26 cellular contexts compared by ENCODE assay signal in genomic region chr3:52167240-52167639, GRCh38. TPM values are rescaled to one million over a fixed set of nuclear protein-coding genes. Genes with fewer than 3 reads are reported as not detected.
DNase-seq lines count a peak whose midpoint lies in the region; FAIRE-seq and TF ChIP-seq lines count a peak whose summit lies in the region.
"Had no signal": no experiment of that assay in that cellular context is flagged by ENCODE, and none has a peak within 500 bp of the region (broad histone marks: within the 10 kb centered on the region; RNA-seq: fewer than 3 reads in every experiment).

No MANE protein-coding gene starts in this region.

- H3K9ac ChIP-seq in H1 (replicated peaks in 1 of 4; ENCODE audit: extremely low read depth in 1 of 4, low read depth in 3 of 4, low read length in 3 of 4): no peak overlapping the region; a peak in 1 of 7 replicates
- H3K9ac ChIP-seq: BLaER1 treated with 17β-estradiol and CSF1 and Interleukin-3, amounts not matched to agents 10 nM and 100 nM had no signal

- no peaks in the 10 kb centered on the region for H3K79me1 ChIP-seq in H1 (ENCODE audit: low read depth, low read length)

- H3K18ac ChIP-seq in H1 (ENCODE audit: extremely low read depth, low read length): no peak overlapping the region

- peak overlapping the region; percentile 19; the same call in 1 of the 2 replicates for H2BK15ac ChIP-seq in H1 (ENCODE audit: low read length)

- no peak overlapping the region for H3K4ac ChIP-seq in H1 (replicated peaks; ENCODE audit: insufficient read length, low read depth, low read length)

- H2BK12ac ChIP-seq in H1 (ENCODE audit: low read depth, low read length): peak overlapping the region; percentile 52; the same call in 1 of the 2 replicates

- TF ChIP-seq RAD21 in H1 (IDR thresholded peaks at IDR 0.05 in 1 of 2, conservative IDR thresholded peaks at IDR 0.05 in 1 of 2; ENCODE audit: low read depth in 2 of 2, low read length in 2 of 2): no peak

- 46% methylated on average over 9 of the region's 9 CpGs; no CpG with 5 or more reads in 1 of the 2 experiments for WGBS in H1 (ENCODE audit: extremely low coverage in 1 of 2, insufficient coverage in 1 of 2, insufficient read length in 1 of 2, insufficient replicate concordance in 2 of 2, low coverage in 1 of 2, low lambda C conversion rate in 2 of 2, missing lambda C conversion rate in 1 of 2), 2 experiments

- FAIRE-seq in H1 (lab: Jason Lieb, UNC): peak; percentile 88
- FAIRE-seq: GM12878, HepG2, RCC 7860 had no signal

- no peaks in the 10 kb centered on the region for H3K79me2 ChIP-seq in H1 (ENCODE audit: control insufficient read depth in 1 of 2, insufficient read depth in 2 of 2, low read length in 2 of 2)

- no peaks in the 10 kb centered on the region; a peak in 2 of 7 replicates for H3K27me3 ChIP-seq in H1 (replicated peaks in 1 of 4; ENCODE audit: control insufficient read depth in 3 of 4, extremely low read depth in 1 of 4, insufficient read depth in 3 of 4, low read length in 3 of 4)
- H3K27me3 ChIP-seq: BLaER1 treated with 17β-estradiol and CSF1 and Interleukin-3, amounts not matched to agents 10 nM and 100 nM had no signal

- DNase-seq in ELF-1 (ENCODE audit: low read depth, low spot score) (peak; percentile 16), NCI-H526 (lab: John Stamatoyannopoulos, UW) (peak; percentile 19 to 65), H1 (ENCODE audit: low read depth in 1 of 2, low spot score in 2 of 2) (peak in 1 of 2 experiments; percentile 54), iPS-NIHi11 (ENCODE audit: low spot score) (peak; percentile 50), cerebellum (ENCODE audit: low spot score) (no peak), NCI-H748 (lab: John Stamatoyannopoulos, UW; ENCODE audit: unreplicated experiment) (no peak)
- no peak for DNase-seq in activated T-cell treated with anti-CD3 and anti-CD28 coated beads, Interleukin-2, amount 50 U/mL, for 24 hours
- no peak for DNase-seq in activated CD8-positive, alpha-beta memory T cell treated with anti-CD3 and anti-CD28 coated beads for 24 hours
- DNase-seq: 8988T; Caco-2; CD4-positive, alpha-beta memory T cell; DMS 273 treated with DMSO at 0.1 percent for 48 hours; DMS79 treated with DMSO at 0.1 percent for 48 hours; HCEC 1CT; KBM-7; NCI-H1105; NCI-H1694; NCI-H2081 treated with DMSO at 0.1 percent for 48 hours; NCI-H2171 treated with DMSO at 0.1 percent for 48 hours; NCI-H748 treated with DMSO at 0.1 percent for 48 hours; OCI-M1 had no signal

- H3K4me3 ChIP-seq in H1 (ENCODE audit: extremely low read depth in 1 of 4, insufficient read depth in 2 of 4, low read depth in 3 of 4, low read length in 4 of 4): peak overlapping the region in 1 of 4 experiments; percentile 22; a peak in 2 of 8 replicates
- H3K4me3 ChIP-seq: BLaER1 treated with 17β-estradiol and CSF1 and Interleukin-3, amounts not matched to agents 10 nM and 100 nM; GM12878 had no signal

- H3K56ac ChIP-seq in H1 (replicated peaks; ENCODE audit: insufficient read length, low read depth, low read length): no peak overlapping the region

- H3K23me2 ChIP-seq in H1 (ENCODE audit: low read depth, low read length): no peaks in the 10 kb centered on the region

- no peak for TF ChIP-seq POLR2A in H1 (IDR thresholded peaks at IDR 0.05; ENCODE audit: control extremely low read depth in 1 of 2, low read depth in 2 of 2, low read length in 2 of 2)

- no peak overlapping the region; the same call in 1 of the 2 replicates for H3K27ac ChIP-seq in H1 (ENCODE audit: low read depth, low read length)
- H3K27ac ChIP-seq: BLaER1 treated with 17β-estradiol and CSF1 and Interleukin-3, amounts not matched to agents 10 nM and 100 nM had no signal

- no peak for TF ChIP-seq EP300 in H1 (IDR thresholded peaks at IDR 0.05; ENCODE audit: borderline replicate concordance in 1 of 2, low read depth in 2 of 2, low read length in 2 of 2)

- H4K5ac ChIP-seq in H1 (ENCODE audit: insufficient read length, low read depth, low read length): no peak overlapping the region

- no peak overlapping the region for H2AK5ac ChIP-seq in H1 (ENCODE audit: low read depth, low read length)

- no peak overlapping the region for H3K14ac ChIP-seq in H1 (ENCODE audit: insufficient read length)

- no peak overlapping the region for H2BK120ac ChIP-seq in H1 (replicated peaks; ENCODE audit: low read depth, low read length)

- no peaks in the 10 kb centered on the region for H3K36me3 Mint-ChIP-seq in activated T-cell treated with anti-CD3 and anti-CD28 coated beads, Interleukin-2, amount 50 U/mL, for 24 hours (ENCODE audit: low read depth)
- H3K36me3 Mint-ChIP-seq: CD4-positive, alpha-beta memory T cell had no signal

- no peak overlapping the region for H3K27ac Mint-ChIP-seq in activated T-cell treated with anti-CD3 and anti-CD28 coated beads, Interleukin-2, amount 50 U/mL, for 24 hours
- H3K27ac Mint-ChIP-seq: CD4-positive, alpha-beta memory T cell; T-helper 1 cell treated with Interleukin-12 subunit alpha and Interleukin-12 subunit beta and Interleukin-4 antibody, amounts not matched to agents 30 μg/mL and 1 μg/mL, for 36 hours had no signal

- no peak for TF ChIP-seq CTCF in H1 (IDR thresholded peaks at IDR 0.05; ENCODE audit: control extremely low read depth in 1 of 3, insufficient read depth in 1 of 3, low read depth in 1 of 3, low read length in 3 of 3)

- H3K36me3 ChIP-seq in H1 (ENCODE audit: control insufficient read depth in 2 of 4, insufficient read depth in 4 of 4, low read length in 3 of 4): no peaks in the 10 kb centered on the region
- H3K36me3 ChIP-seq: BLaER1 treated with 17β-estradiol and CSF1 and Interleukin-3, amounts not matched to agents 10 nM and 100 nM had no signal

- peaks cover 2 to 8% (median 6%) of the 10 kb centered on the region in 4 experiments; a peak in 5 of 7 replicates for H3K4me1 ChIP-seq in H1 (replicated peaks in 1 of 4; ENCODE audit: control insufficient read depth in 3 of 4, insufficient read depth in 4 of 4, low read length in 3 of 4)
- H3K4me1 ChIP-seq: Caco-2 had no signal

- no peak overlapping the region for H4K8ac ChIP-seq in H1 (ENCODE audit: extremely low read depth, insufficient read depth, low read length)

- no peaks in the 10 kb centered on the region for H3K9me3 Mint-ChIP-seq in activated T-cell treated with anti-CD3 and anti-CD28 coated beads, Interleukin-2, amount 50 U/mL, for 24 hours
- H3K9me3 Mint-ChIP-seq: T-helper 1 cell treated with Interleukin-12 subunit alpha and Interleukin-12 subunit beta and Interleukin-4 antibody, amounts not matched to agents 30 μg/mL and 1 μg/mL, for 36 hours had no signal

- no peak overlapping the region for H4K91ac ChIP-seq in H1 (replicated peaks; ENCODE audit: insufficient read length, low read length)

- H3K4me1 Mint-ChIP-seq in activated T-cell treated with anti-CD3 and anti-CD28 coated beads, Interleukin-2, amount 50 U/mL, for 24 hours (ENCODE audit: low read depth): peaks cover 4% of the 10 kb centered on the region
- H3K4me1 Mint-ChIP-seq: CD4-positive, alpha-beta memory T cell had no signal

- H2BK20ac ChIP-seq in H1 (ENCODE audit: low read length): 0 out of 2 replicates have a peak overlapping the region, but pooled peaks have one; percentile 98

- POLR2A ChIA-PET in H1 (lab: Charles Lee; ENCODE audit: partially characterized antibody): interaction anchor here (0.6 to 1.2 kb wide), 4 partner anchors 13 to 152 kb away, joined by 3 to 8 read pairs (median 5); partner anchors contain the start of gene POC1A

- 0 out of 2 replicates have a peak overlapping the region, but pooled peaks have one; percentile 55 for H2AFZ ChIP-seq in H1 (ENCODE audit: low read length)

- no peaks in the 10 kb centered on the region for H3K27me3 Mint-ChIP-seq in activated T-cell treated with anti-CD3 and anti-CD28 coated beads, Interleukin-2, amount 50 U/mL, for 24 hours

- H2BK5ac ChIP-seq in H1 (ENCODE audit: low read depth, low read length): peak overlapping the region; percentile 4; the same call in 1 of the 2 replicates

- H3K4me3 Mint-ChIP-seq in activated T-cell treated with anti-CD3 and anti-CD28 coated beads, Interleukin-2, amount 50 U/mL, for 24 hours: no peak overlapping the region
- H3K4me3 Mint-ChIP-seq: CD4-positive, alpha-beta memory T cell; T-helper 1 cell treated with Interleukin-12 subunit alpha and Interleukin-12 subunit beta and Interleukin-4 antibody, amounts not matched to agents 30 μg/mL and 1 μg/mL, for 36 hours had no signal

- peaks cover 4 to 12% of the 10 kb centered on the region in 2 experiments; a peak in 2 of 4 replicates for H3K9me3 ChIP-seq in H1 (ENCODE audit: insufficient read depth in 2 of 2, low read depth in 1 of 2, low read length in 1 of 2)
- H3K9me3 ChIP-seq: Caco-2 had no signal

- peak overlapping the region; percentile 4 to 60; a peak in 2 of 4 replicates for H3K4me2 ChIP-seq in H1 (ENCODE audit: insufficient read depth in 1 of 2, low read depth in 2 of 2, low read length in 2 of 2)
- H3K4me2 ChIP-seq: BLaER1 treated with 17β-estradiol and CSF1 and Interleukin-3, amounts not matched to agents 10 nM and 100 nM had no signal

- CTCF ChIA-PET in H1 (lab: Charles Lee; ENCODE audit: partially characterized antibody): interaction anchor here (0.5 to 1.6 kb wide), 8 partner anchors 15 to 314 kb away, joined by 3 to 7 read pairs (median 4); no protein-coding TSS in a partner anchor

- no peak overlapping the region for H3K23ac ChIP-seq in H1 (ENCODE audit: insufficient read length)

- no peaks in the 10 kb centered on the region for H4K20me1 ChIP-seq in H1 (replicated peaks in 1 of 2; ENCODE audit: control insufficient read depth in 1 of 2, insufficient read depth in 2 of 2, low read length in 2 of 2)
- H4K20me1 ChIP-seq: BLaER1 treated with 17β-estradiol and CSF1 and Interleukin-3, amounts not matched to agents 10 nM and 100 nM had no signal

RNA-seq across cellular contexts. Expression of gene POC1A, which starts 13.0 kb away (rescaled TPM):
- 35.7 and 39.2 TPM in 2 replicates for total RNA-seq in H1 (2021; fragmentation: NEBNext Ultra II Directional; extraction: Animal tissue kit (Norgen Biotek cat#: 25700))
- polyA plus RNA-seq in H1 (2011; rRNA removed): 35.7 and 44.9 TPM in 2 replicates
- 44.8 TPM for polyA plus RNA-seq in H1 (2011; cell fraction: cytosol; rRNA removed)
- polyA plus RNA-seq in H1 (2011; cell fraction: nucleus; rRNA removed): 74.4 TPM
- 31.0 to 42.0 TPM (median 39.4 TPM) in 4 replicates for polyA plus RNA-seq in H1 (2012, experiment 1 of 2)
- polyA plus RNA-seq in H1 (2012, experiment 2 of 2): 47.6 TPM
- polyA plus RNA-seq in H1 (2013, experiment 1 of 2): 18.4 TPM
- 19.2 TPM for polyA plus RNA-seq in H1 (2013, experiment 2 of 2)
- 67.4 and 73.9 TPM in 2 replicates for polyA minus RNA-seq in H1 (2011; rRNA and poly(A)+ RNA removed)
- 26.2 TPM for polyA minus RNA-seq in H1 (2011; cell fraction: cytosol; rRNA and poly(A)+ RNA removed)
- polyA minus RNA-seq in H1 (2011; cell fraction: nucleus; rRNA and poly(A)+ RNA removed): 40.2 TPM
- total RNA-seq in cerebellum: 4.2 TPM

RNA-seq across cellular contexts. Expression of gene ALAS1, which starts 30.7 kb away (rescaled TPM):
- 45.2 and 45.9 TPM in 2 replicates for total RNA-seq in H1 (2021; fragmentation: NEBNext Ultra II Directional; extraction: Animal tissue kit (Norgen Biotek cat#: 25700))
- 84.4 and 87.7 TPM in 2 replicates for polyA plus RNA-seq in H1 (2011; rRNA removed)
- polyA plus RNA-seq in H1 (2011; cell fraction: cytosol; rRNA removed): 64.0 TPM
- polyA plus RNA-seq in H1 (2011; cell fraction: nucleus; rRNA removed): 66.4 TPM
- polyA plus RNA-seq in H1 (2012, experiment 1 of 2): 57.7 to 63.5 TPM (median 60.7 TPM) in 4 replicates
- 49.0 TPM for polyA plus RNA-seq in H1 (2012, experiment 2 of 2)
- polyA plus RNA-seq in H1 (2013, experiment 1 of 2): 34.1 TPM
- polyA plus RNA-seq in H1 (2013, experiment 2 of 2): 31.3 TPM
- 57.3 and 64.7 TPM in 2 replicates for polyA minus RNA-seq in H1 (2011; rRNA and poly(A)+ RNA removed)
- polyA minus RNA-seq in H1 (2011; cell fraction: cytosol; rRNA and poly(A)+ RNA removed): 30.9 TPM
- polyA minus RNA-seq in H1 (2011; cell fraction: nucleus; rRNA and poly(A)+ RNA removed): 24.2 TPM
- 34.6 TPM for total RNA-seq in cerebellum

RNA-seq across cellular contexts. Expression of gene TLR9, which starts 58.2 kb away (rescaled TPM):
- total RNA-seq in H1 (2021; fragmentation: NEBNext Ultra II Directional; extraction: Animal tissue kit (Norgen Biotek cat#: 25700)): not detected in 2 replicates
- 0.05 and 0.06 TPM in 2 replicates for polyA plus RNA-seq in H1 (2011; rRNA removed)
- polyA plus RNA-seq in H1 (2011; cell fraction: cytosol; rRNA removed): not detected
- polyA plus RNA-seq in H1 (2011; cell fraction: nucleus; rRNA removed): not detected
- polyA plus RNA-seq in H1 (2012, experiment 1 of 2): 0.08 to 0.11 TPM in 2 of 4 replicates, not detected in the others
- not detected for polyA plus RNA-seq in H1 (2012, experiment 2 of 2)
- polyA plus RNA-seq in H1 (2013, experiment 1 of 2): not detected
- not detected for polyA plus RNA-seq in H1 (2013, experiment 2 of 2)
- 0.06 TPM in 1 of 2 replicates, not detected in the other for polyA minus RNA-seq in H1 (2011; rRNA and poly(A)+ RNA removed)
- not detected for polyA minus RNA-seq in H1 (2011; cell fraction: cytosol; rRNA and poly(A)+ RNA removed)
- not detected for polyA minus RNA-seq in H1 (2011; cell fraction: nucleus; rRNA and poly(A)+ RNA removed)
- 0.09 TPM for total RNA-seq in cerebellum
- total RNA-seq: Caco-2, HepG2 had no signal
- polyA plus RNA-seq: CD4-positive, alpha-beta memory T cell; HepG2 had no signal

Comparison
In these comparisons a context has a peak if more than half of its experiments do, and no peak if none do; other contexts are left out.
1. DNase-seq: peak in ELF-1 (single experiment), NCI-H526 (2 of 2) and iPS-NIHi11 (single experiment); none in cerebellum (single experiment), NCI-H748 (single experiment), activated T-cell treated with anti-CD3 and anti-CD28 coated beads, Interleukin-2, amount 50 U/mL, for 24 hours (single experiment) and activated CD8-positive, alpha-beta memory T cell treated with anti-CD3 and anti-CD28 coated beads for 24 hours (single experiment).